Comparison of ENCODE assay signal across 29 cellular contexts in genomic region chr14:98130691-98131090, GRCh38.
"Had no signal": no experiment of that assay in that cellular context is flagged by ENCODE, and none has a peak within 500 bp of the region (broad histone marks: within the 10 kb centered on the region; RNA-seq: fewer than 3 reads in every experiment).

No MANE protein-coding gene starts in this region.

- H3K27ac Mint-ChIP-seq: activated CD4-positive, alpha-beta memory T cell treated with anti-CD3 and anti-CD28 coated beads for 36 hours; dendritic cell treated with granulocyte-macrophage colony-stimulating factor and Interleukin-4, amounts not matched to agents 40 ng/mL and 50 ng/mL, for 4 days; endodermal cell; nephron; T-helper 1 cell treated with Interleukin-12 subunit alpha and Interleukin-12 subunit beta and Interleukin-4 antibody, amounts not matched to agents 30 μg/mL and 1 μg/mL, for 36 hours had no signal

- H3K4me3 Mint-ChIP-seq: activated CD4-positive, alpha-beta memory T cell treated with anti-CD3 and anti-CD28 coated beads for 36 hours; dendritic cell treated with granulocyte-macrophage colony-stimulating factor and Interleukin-4, amounts not matched to agents 40 ng/mL and 50 ng/mL, for 4 days; endodermal cell; nephron; T-helper 1 cell treated with Interleukin-12 subunit alpha and Interleukin-12 subunit beta and Interleukin-4 antibody, amounts not matched to agents 30 μg/mL and 1 μg/mL, for 36 hours had no signal

- H3K4me1 Mint-ChIP-seq: endodermal cell had no signal

- H3K4me3 ChIP-seq: body of pancreas, left lung, lower lobe of right lung, skin epidermis, testis, transverse colon had no signal

- H3K36me3 Mint-ChIP-seq: activated CD4-positive, alpha-beta memory T cell treated with anti-CD3 and anti-CD28 coated beads for 36 hours; immature natural killer cell had no signal

- H3K9me3 Mint-ChIP-seq: activated CD4-positive, alpha-beta memory T cell treated with anti-CD3 and anti-CD28 coated beads for 36 hours; endodermal cell; nephron had no signal

- DNase-seq: activated CD4-positive, alpha-beta T cell treated with anti-CD3 and anti-CD28 coated beads for 48 hours; activated CD8-positive, alpha-beta memory T cell treated with anti-CD3 and anti-CD28 coated beads, Interleukin-2, amount 50 U/mL, for 4 hours; activated gamma-delta T cell treated with Interleukin-2 at 50 U/mL for 16 hours; activated naive CD4-positive, alpha-beta T cell treated with anti-CD3 and anti-CD28 coated beads, Interleukin-2, amount 50 U/mL, for 16 hours; activated T-cell treated with anti-CD3 and anti-CD28 coated beads, Interleukin-2, amount 50 U/mL, for 1 hour; amygdala; body of pancreas; endodermal cell; foreskin fibroblast; head of caudate nucleus; hypothalamus; kidney glomerular epithelial cell; left lung; lower lobe of right lung; mesendoderm; stimulated activated CD4-positive, alpha-beta T cell treated with anti-CD3 and anti-CD28 coated beads, Interleukin-12 subunit alpha, Interleukin-12 subunit beta, amount 100 ng/mL, for 4 hours; stimulated activated CD4-positive, alpha-beta T cell treated with anti-CD3 and anti-CD28 coated beads, Interleukin-4, amount 100 ng/mL, for 1 hour; stimulated activated naive CD8-positive, alpha-beta T cell treated with anti-CD3 and anti-CD28 coated beads, Interleukin-15, Interleukin-2, amounts not matched to agents 100 U/mL and 50 U/mL, for 24 hours; SW 1271; T-helper 9 cell; testis; transverse colon; WERI-Rb-1 had no signal

- H3K27me3 Mint-ChIP-seq: activated CD4-positive, alpha-beta memory T cell treated with anti-CD3 and anti-CD28 coated beads for 36 hours had no signal
